Comparison of ENCODE assay signal across 2 cellular contexts in genomic region chr5:62111428-62111827, GRCh38.
TF ChIP-seq lines count a peak whose summit lies in the region.

No MANE protein-coding gene starts in this region.

TF ChIP-seq in SK-N-SH treated with all-trans-retinoic acid at 6 μM for 48 hours, 23 proteins besides CTCF, POLR2A, EP300 and RAD21 (continued from another document):
- TF ChIP-seq PATZ1 (CRISPR knock-in tag; IDR thresholded peaks at IDR 0.05; ENCODE audit: borderline replicate concordance), result no peak

TF ChIP-seq in SK-N-SH, 30 proteins besides CTCF, POLR2A, EP300 and RAD21 (continued from another document):
- TF ChIP-seq USF2 (IDR thresholded peaks at IDR 0.05; ENCODE audit: borderline replicate concordance, low read depth, low read length) (no peak), RCOR1 (IDR thresholded peaks at IDR 0.05; ENCODE audit: low read length) (no peak), REST (IDR thresholded peaks at IDR 0.05; ENCODE audit: low read depth, low read length) (no peak), MAX (IDR thresholded peaks at IDR 0.05; ENCODE audit: low read depth) (no peak), RFX5 (IDR thresholded peaks at IDR 0.05; ENCODE audit: low read length) (no peak), EZH2phosphoT487 (IDR thresholded peaks at IDR 0.05; ENCODE audit: borderline replicate concordance, low read depth) (no peak), SMC3 (IDR thresholded peaks at IDR 0.05; ENCODE audit: low read depth, low read length) (no peak), TAF1 (IDR thresholded peaks at IDR 0.05; ENCODE audit: borderline replicate concordance, low read depth, low read length) (no peak)
